19 cellular contexts compared by ENCODE assay signal in genomic region chr11:102545701-102546100, GRCh38. TPM values are rescaled to one million over a fixed set of nuclear protein-coding genes. Genes with fewer than 3 reads are reported as not detected.
DNase-seq lines count a peak whose midpoint lies in the region; ATAC-seq and TF ChIP-seq lines count a peak whose summit lies in the region.
"Had no signal": no experiment of that assay in that cellular context is flagged by ENCODE, and none has a peak within 500 bp of the region (broad histone marks: within the 10 kb centered on the region; RNA-seq: fewer than 3 reads in every experiment).

No MANE protein-coding gene starts in this region.

- H3K4me1 ChIP-seq in PC-3 (ENCODE audit: insufficient read depth, low read length): peaks cover 20% of the 10 kb centered on the region

- BruUV-seq in PC-3 (replicated peaks; lab: Mats Ljungman, UMichigan): no TSS peak

- peaks cover 13% of the 10 kb centered on the region for H3K4me1 Mint-ChIP-seq in activated naive CD8-positive, alpha-beta T cell treated with anti-CD3 and anti-CD28 coated beads, Interleukin-2, amount 50 U/mL, for 24 hours
- H3K4me1 Mint-ChIP-seq in activated naive CD8-positive, alpha-beta T cell treated with anti-CD3 and anti-CD28 coated beads for 36 hours: no peaks in the 10 kb centered on the region
- H3K4me1 Mint-ChIP-seq in stimulated activated naive B cell treated with anti-CD40 and anti-IgM and Interleukin-4, amounts not matched to agents 10 μg/mL and 1 μg/mL and 100 μg/mL, for 72 hours: peaks cover 49 to 66% of the 10 kb centered on the region in 2 donors

- no peak for DNase-seq in activated naive CD8-positive, alpha-beta T cell treated with anti-CD3 and anti-CD28 coated beads, Interleukin-2, amount 50 U/mL, for 24 hours
- no peak for DNase-seq in activated naive CD8-positive, alpha-beta T cell treated with anti-CD3 and anti-CD28 coated beads for 36 hours
- peak; percentile 42 for DNase-seq in PC-3
- peak; percentile 5 for DNase-seq in epithelial cell of esophagus (ENCODE audit: low read depth)
- DNase-seq in stimulated activated naive B cell treated with anti-CD40 and anti-IgM and Interleukin-4, amounts not matched to agents 10 μg/mL and 1 μg/mL and 100 μg/mL, for 72 hours: no peak
- no peak for DNase-seq in OCI-M1 (lab: John Stamatoyannopoulos, UW)
- DNase-seq: DMS 273 treated with DMSO at 0.1 percent for 48 hours, GF-D8, HCEC 1CT, KBM-7, NCI-H1436, NCI-H2029 treated with DMSO at 0.1 percent for 48 hours, NCI-H510A treated with DMSO at 0.1 percent for 48 hours, SHP77 treated with DMSO at 0.1 percent for 48 hours had no signal

- H3K9me3 ChIP-seq in PC-3 (ENCODE audit: low read length): no peaks in the 10 kb centered on the region

- H3K9ac ChIP-seq in PC-3 (ENCODE audit: low read length): no peak overlapping the region
- H3K9ac ChIP-seq: BLaER1 treated with 17β-estradiol and CSF1 and Interleukin-3, amounts not matched to agents 10 nM and 100 nM had no signal

- no peak for TF ChIP-seq CTCF in PC-3 (conservative IDR thresholded peaks at IDR 0.05; ENCODE audit: low read depth, low read length)
- TF ChIP-seq CTCF in epithelial cell of esophagus (IDR thresholded peaks at IDR 0.05; ENCODE audit: insufficient read depth, low read depth, low read length, missing control alignments): no peak

- no peak overlapping the region for H3K4me2 ChIP-seq in PC-3 (ENCODE audit: low read length)

- no peaks in the 10 kb centered on the region for H3K79me2 ChIP-seq in PC-3 (ENCODE audit: low read length)

- H3K4me3 ChIP-seq in PC-3 (ENCODE audit: low read length) (no peak overlapping the region), epithelial cell of esophagus (ENCODE audit: low read length) (no peak overlapping the region)
- H3K4me3 ChIP-seq: BLaER1 treated with 17β-estradiol and CSF1 and Interleukin-3, amounts not matched to agents 10 nM and 100 nM had no signal

- POLR2A ChIA-PET in PC-3 (lab: Charles Lee; ENCODE audit: unreplicated experiment): no interaction called here

- H3K27ac Mint-ChIP-seq in activated naive CD8-positive, alpha-beta T cell treated with anti-CD3 and anti-CD28 coated beads, Interleukin-2, amount 50 U/mL, for 24 hours: peak overlapping the region; percentile 52
- H3K27ac Mint-ChIP-seq in activated naive CD8-positive, alpha-beta T cell treated with anti-CD3 and anti-CD28 coated beads for 36 hours: no peak overlapping the region
- H3K27ac Mint-ChIP-seq in stimulated activated naive B cell treated with anti-CD40 and anti-IgM and Interleukin-4, amounts not matched to agents 10 μg/mL and 1 μg/mL and 100 μg/mL, for 72 hours: peak overlapping the region; percentile 97

- H3K9me3 Mint-ChIP-seq in activated naive CD8-positive, alpha-beta T cell treated with anti-CD3 and anti-CD28 coated beads, Interleukin-2, amount 50 U/mL, for 24 hours: no peaks in the 10 kb centered on the region
- no peaks in the 10 kb centered on the region for H3K9me3 Mint-ChIP-seq in activated naive CD8-positive, alpha-beta T cell treated with anti-CD3 and anti-CD28 coated beads for 36 hours
- peaks cover 0 to 5% of the 10 kb centered on the region in 2 donors for H3K9me3 Mint-ChIP-seq in stimulated activated naive B cell treated with anti-CD40 and anti-IgM and Interleukin-4, amounts not matched to agents 10 μg/mL and 1 μg/mL and 100 μg/mL, for 72 hours

- H3K4me3 Mint-ChIP-seq in activated naive CD8-positive, alpha-beta T cell treated with anti-CD3 and anti-CD28 coated beads, Interleukin-2, amount 50 U/mL, for 24 hours: no peak overlapping the region
- no peak overlapping the region for H3K4me3 Mint-ChIP-seq in activated naive CD8-positive, alpha-beta T cell treated with anti-CD3 and anti-CD28 coated beads for 36 hours
- peak overlapping the region in 1 of 2 donors; percentile 56 for H3K4me3 Mint-ChIP-seq in stimulated activated naive B cell treated with anti-CD40 and anti-IgM and Interleukin-4, amounts not matched to agents 10 μg/mL and 1 μg/mL and 100 μg/mL, for 72 hours

- H3K9me2 ChIP-seq in PC-3 (replicated peaks; ENCODE audit: low read length): no peaks in the 10 kb centered on the region

- H3K27me3 ChIP-seq in PC-3 (ENCODE audit: low read length): no peaks in the 10 kb centered on the region

- no peaks in the 10 kb centered on the region for H3K27me3 Mint-ChIP-seq in activated naive CD8-positive, alpha-beta T cell treated with anti-CD3 and anti-CD28 coated beads, Interleukin-2, amount 50 U/mL, for 24 hours
- no peaks in the 10 kb centered on the region for H3K27me3 Mint-ChIP-seq in activated naive CD8-positive, alpha-beta T cell treated with anti-CD3 and anti-CD28 coated beads for 36 hours
- no peaks in the 10 kb centered on the region for H3K27me3 Mint-ChIP-seq in stimulated activated naive B cell treated with anti-CD40 and anti-IgM and Interleukin-4, amounts not matched to agents 10 μg/mL and 1 μg/mL and 100 μg/mL, for 72 hours

- H3K36me3 ChIP-seq in PC-3 (ENCODE audit: low read depth, low read length): no peaks in the 10 kb centered on the region
- H3K36me3 ChIP-seq: BLaER1 treated with 17β-estradiol and CSF1 and Interleukin-3, amounts not matched to agents 10 nM and 100 nM had no signal

- no peak overlapping the region for H3K27ac ChIP-seq in PC-3 (ENCODE audit: low read length)
- H3K27ac ChIP-seq: HL-60 had no signal

- intact Hi-C loops in PC-3 (cut with micrococcal nuclease): no loop called here

- no peaks in the 10 kb centered on the region for H3F3A ChIP-seq in PC-3 (ENCODE audit: low read length, unreplicated experiment)

- CTCF ChIA-PET in PC-3 (lab: Charles Lee): no interaction called here

- no peak for ATAC-seq in activated naive CD8-positive, alpha-beta T cell treated with anti-CD3 and anti-CD28 coated beads, Interleukin-2, amount 50 U/mL, for 24 hours
- ATAC-seq in PC-3 (no peak), GM21360 (IDR thresholded peaks at IDR 0.05; ENCODE audit: unreplicated experiment) (no peak), HG02981 (IDR thresholded peaks at IDR 0.05; ENCODE audit: unreplicated experiment) (no peak)
- no peak for ATAC-seq in stimulated activated naive B cell treated with anti-CD40 and anti-IgM and Interleukin-4, amounts not matched to agents 10 μg/mL and 1 μg/mL and 100 μg/mL, for 72 hours (replicated peaks)

- H4K20me1 ChIP-seq in PC-3 (ENCODE audit: low read length): no peaks in the 10 kb centered on the region
- H4K20me1 ChIP-seq: BLaER1 treated with 17β-estradiol and CSF1 and Interleukin-3, amounts not matched to agents 10 nM and 100 nM had no signal

- no peaks in the 10 kb centered on the region for H3K36me3 Mint-ChIP-seq in activated naive CD8-positive, alpha-beta T cell treated with anti-CD3 and anti-CD28 coated beads, Interleukin-2, amount 50 U/mL, for 24 hours (ENCODE audit: low read depth)
- H3K36me3 Mint-ChIP-seq in activated naive CD8-positive, alpha-beta T cell treated with anti-CD3 and anti-CD28 coated beads for 36 hours: no peaks in the 10 kb centered on the region
- peaks cover 0 to 4% of the 10 kb centered on the region in 2 donors for H3K36me3 Mint-ChIP-seq in stimulated activated naive B cell treated with anti-CD40 and anti-IgM and Interleukin-4, amounts not matched to agents 10 μg/mL and 1 μg/mL and 100 μg/mL, for 72 hours

- no peak overlapping the region for H2AFZ ChIP-seq in PC-3 (ENCODE audit: low read length)

RNA-seq across cellular contexts. Expression of gene MMP7, which starts 15.2 kb away (rescaled TPM):
- not detected for total RNA-seq in activated naive CD8-positive, alpha-beta T cell treated with anti-CD3 and anti-CD28 coated beads for 36 hours
- 0.18 TPM in 1 of 2 replicates, not detected in the other for total RNA-seq in PC-3 (2014; rRNA removed)
- total RNA-seq: RPMI7951 had no signal

Comparison
In these comparisons a context has a peak if more than half of its experiments do, and no peak if none do; other contexts are left out.
1. DNase-seq: peak in PC-3 (single experiment) and epithelial cell of esophagus (single experiment); none in activated naive CD8-positive, alpha-beta T cell treated with anti-CD3 and anti-CD28 coated beads, Interleukin-2, amount 50 U/mL, for 24 hours (single experiment), activated naive CD8-positive, alpha-beta T cell treated with anti-CD3 and anti-CD28 coated beads for 36 hours (single experiment), stimulated activated naive B cell treated with anti-CD40 and anti-IgM and Interleukin-4, amounts not matched to agents 10 μg/mL and 1 μg/mL and 100 μg/mL, for 72 hours (single experiment) and OCI-M1 (single experiment).